Comparison of ENCODE assay signal across 1 cellular context in the genomic region with DNA sequence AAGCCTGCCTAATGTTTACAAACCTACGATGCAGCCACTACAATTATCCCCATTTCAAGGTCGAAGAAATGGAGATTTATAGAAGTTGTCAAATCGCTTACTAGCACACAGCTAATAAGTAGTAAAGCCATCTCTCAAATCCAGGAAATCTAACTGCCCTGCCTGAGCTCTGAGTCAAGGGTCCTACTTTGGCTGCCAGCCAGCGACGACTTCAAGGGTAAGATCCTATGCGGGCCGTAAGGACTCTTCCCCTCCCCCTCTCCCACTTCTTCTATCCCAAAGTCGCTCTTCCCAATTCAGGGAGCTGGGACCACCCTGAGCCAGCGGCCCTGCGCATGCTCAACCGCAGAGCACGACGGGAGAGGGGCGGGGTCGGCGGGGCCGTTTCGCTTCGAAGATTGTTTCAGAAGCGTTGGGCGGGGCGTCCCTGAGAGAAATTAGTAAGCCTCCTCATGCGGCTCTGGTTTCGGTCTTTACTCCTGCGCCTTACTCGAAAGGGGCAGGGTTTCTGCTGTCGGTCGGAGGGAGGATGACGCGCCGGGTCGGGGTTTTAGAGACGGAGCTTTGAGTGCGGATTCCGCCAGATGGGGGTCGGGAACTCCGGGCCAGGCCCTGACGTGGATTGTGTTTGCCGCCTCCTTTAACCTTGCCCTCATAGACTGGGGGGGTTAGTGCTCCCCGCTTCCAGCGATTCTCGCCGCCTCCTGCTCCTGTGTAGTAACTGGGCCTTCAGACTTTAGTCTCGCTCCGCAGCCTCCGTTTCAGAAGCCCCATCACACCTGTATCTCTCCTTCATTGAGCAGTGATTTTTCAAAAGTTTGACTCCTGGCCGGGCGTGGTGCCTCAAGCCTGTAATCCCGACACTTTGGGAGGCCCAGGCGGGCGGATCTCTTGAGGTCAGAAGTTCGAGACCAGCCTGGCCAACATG.
A peak's percentile ranks its signal among the peaks of the same experiment; 100 is the strongest.
TF ChIP-seq lines count a peak whose summit lies in the region.

A gene (plus strand): TSS at position 383 of the 928 bp plus-strand sequence. CDS start 14,603 bp downstream, outside the sequence.

TF ChIP-seq in Ishikawa, 13 proteins besides CTCF, POLR2A, EP300 and RAD21:
- peak; percentile 85 for TF ChIP-seq TAF1 (IDR thresholded peaks at IDR 0.05; ENCODE audit: low read depth)
- TF ChIP-seq TCF12 (IDR thresholded peaks at IDR 0.05; ENCODE audit: low read depth), result peak; percentile 36; the same call in 1 of the 2 replicates
- TF ChIP-seq ZBTB7A (IDR thresholded peaks at IDR 0.05; ENCODE audit: low read depth), result peak; percentile 67; the same call in 1 of the 2 replicates
- no peak for TF ChIP-seq CREB1 (IDR thresholded peaks at IDR 0.05; ENCODE audit: low read depth)
- TF ChIP-seq NFIC (IDR thresholded peaks at IDR 0.05), result no peak
- no peak for TF ChIP-seq EGR1 (IDR thresholded peaks at IDR 0.05)
- TF ChIP-seq, protein P1, sequence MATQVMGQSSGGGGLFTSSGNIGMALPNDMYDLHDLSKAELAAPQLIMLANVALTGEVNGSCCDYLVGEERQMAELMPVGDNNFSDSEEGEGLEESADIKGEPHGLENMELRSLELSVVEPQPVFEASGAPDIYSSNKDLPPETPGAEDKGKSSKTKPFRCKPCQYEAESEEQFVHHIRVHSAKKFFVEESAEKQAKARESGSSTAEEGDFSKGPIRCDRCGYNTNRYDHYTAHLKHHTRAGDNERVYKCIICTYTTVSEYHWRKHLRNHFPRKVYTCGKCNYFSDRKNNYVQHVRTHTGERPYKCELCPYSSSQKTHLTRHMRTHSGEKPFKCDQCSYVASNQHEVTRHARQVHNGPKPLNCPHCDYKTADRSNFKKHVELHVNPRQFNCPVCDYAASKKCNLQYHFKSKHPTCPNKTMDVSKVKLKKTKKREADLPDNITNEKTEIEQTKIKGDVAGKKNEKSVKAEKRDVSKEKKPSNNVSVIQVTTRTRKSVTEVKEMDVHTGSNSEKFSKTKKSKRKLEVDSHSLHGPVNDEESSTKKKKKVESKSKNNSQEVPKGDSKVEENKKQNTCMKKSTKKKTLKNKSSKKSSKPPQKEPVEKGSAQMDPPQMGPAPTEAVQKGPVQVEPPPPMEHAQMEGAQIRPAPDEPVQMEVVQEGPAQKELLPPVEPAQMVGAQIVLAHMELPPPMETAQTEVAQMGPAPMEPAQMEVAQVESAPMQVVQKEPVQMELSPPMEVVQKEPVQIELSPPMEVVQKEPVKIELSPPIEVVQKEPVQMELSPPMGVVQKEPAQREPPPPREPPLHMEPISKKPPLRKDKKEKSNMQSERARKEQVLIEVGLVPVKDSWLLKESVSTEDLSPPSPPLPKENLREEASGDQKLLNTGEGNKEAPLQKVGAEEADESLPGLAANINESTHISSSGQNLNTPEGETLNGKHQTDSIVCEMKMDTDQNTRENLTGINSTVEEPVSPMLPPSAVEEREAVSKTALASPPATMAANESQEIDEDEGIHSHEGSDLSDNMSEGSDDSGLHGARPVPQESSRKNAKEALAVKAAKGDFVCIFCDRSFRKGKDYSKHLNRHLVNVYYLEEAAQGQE (IDR thresholded peaks at IDR 0.05; ENCODE audit: low read depth), result no peak
- TF ChIP-seq, protein P2, sequence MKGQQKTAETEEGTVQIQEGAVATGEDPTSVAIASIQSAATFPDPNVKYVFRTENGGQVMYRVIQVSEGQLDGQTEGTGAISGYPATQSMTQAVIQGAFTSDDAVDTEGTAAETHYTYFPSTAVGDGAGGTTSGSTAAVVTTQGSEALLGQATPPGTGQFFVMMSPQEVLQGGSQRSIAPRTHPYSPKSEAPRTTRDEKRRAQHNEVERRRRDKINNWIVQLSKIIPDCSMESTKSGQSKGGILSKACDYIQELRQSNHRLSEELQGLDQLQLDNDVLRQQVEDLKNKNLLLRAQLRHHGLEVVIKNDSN (IDR thresholded peaks at IDR 0.05), result no peak
- TF ChIP-seq FOXM1 (IDR thresholded peaks at IDR 0.05; ENCODE audit: borderline replicate concordance, low read depth), result peak; percentile 47
- TF ChIP-seq, protein P3, sequence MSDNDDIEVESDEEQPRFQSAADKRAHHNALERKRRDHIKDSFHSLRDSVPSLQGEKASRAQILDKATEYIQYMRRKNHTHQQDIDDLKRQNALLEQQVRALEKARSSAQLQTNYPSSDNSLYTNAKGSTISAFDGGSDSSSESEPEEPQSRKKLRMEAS (IDR thresholded peaks at IDR 0.05), result peak; percentile 67
- no peak for TF ChIP-seq TEAD4 (IDR thresholded peaks at IDR 0.05)
- TF ChIP-seq YY1 (IDR thresholded peaks at IDR 0.05; ENCODE audit: low read depth), result no peak
- TF ChIP-seq CEBPB (IDR thresholded peaks at IDR 0.05), result no peak
